Comparison of ENCODE assay signal across 8 cellular contexts in genomic region chr15:93035953-93036810, GRCh38. TPM values are rescaled to one million over a fixed set of nuclear protein-coding genes. Genes with fewer than 3 reads are reported as not detected.
DNase-seq lines count a peak whose midpoint lies in the region; ATAC-seq lines count a peak whose summit lies in the region.

No MANE protein-coding gene starts in this region.

- ATAC-seq in GM18502 (IDR thresholded peaks at IDR 0.05; ENCODE audit: poor library complexity, unreplicated experiment) (peak; percentile 79), HG02973 (IDR thresholded peaks at IDR 0.05; ENCODE audit: unreplicated experiment) (peak; percentile 84), left cardiac atrium (peak; percentile 21 to 25)

- intact Hi-C loops in left cardiac atrium (cut with DNase I) = loop anchor here in 1 of 2 donors (10.0 kb wide), 1 partner anchor 1279 kb away; no protein-coding TSS in a partner anchor

- peak; percentile 76 for DNase-seq in 8988T
- peak; percentile 42 to 56 for DNase-seq in NOMO-1 (lab: John Stamatoyannopoulos, UW; ENCODE audit: unreplicated experiment in 2 of 2)
- peak; percentile 12 for DNase-seq in activated effector memory CD4-positive, alpha-beta T cell treated with Interleukin-2 at 50 U/mL for 16 hours
- peak; percentile 36 for DNase-seq in left cardiac atrium
- peak; percentile 51 to 52 for DNase-seq in stimulated activated CD4-positive, alpha-beta T cell treated with anti-CD3 and anti-CD28 coated beads, Interleukin-2, amount 100 ng/mL, for 24 hours
- DNase-seq in NCI-H2196 (lab: John Stamatoyannopoulos, UW; ENCODE audit: unreplicated experiment) = no peak

RNA-seq across cellular contexts. Expression of gene RGMA, which starts 52.8 kb away (rescaled TPM):
- 10 to 100 TPM; 10.2 to 18.4 TPM for total RNA-seq in left cardiac atrium

Comparison
In these comparisons a context has a peak if more than half of its experiments do, and no peak if none do; other contexts are left out.
1. ATAC-seq: peak in every context shown above with its lines; median percentile 84 in HG02973; 79 in GM18502; 23 in left cardiac atrium.